ENCODE assay signal across 1 cellular context in the genomic region with DNA sequence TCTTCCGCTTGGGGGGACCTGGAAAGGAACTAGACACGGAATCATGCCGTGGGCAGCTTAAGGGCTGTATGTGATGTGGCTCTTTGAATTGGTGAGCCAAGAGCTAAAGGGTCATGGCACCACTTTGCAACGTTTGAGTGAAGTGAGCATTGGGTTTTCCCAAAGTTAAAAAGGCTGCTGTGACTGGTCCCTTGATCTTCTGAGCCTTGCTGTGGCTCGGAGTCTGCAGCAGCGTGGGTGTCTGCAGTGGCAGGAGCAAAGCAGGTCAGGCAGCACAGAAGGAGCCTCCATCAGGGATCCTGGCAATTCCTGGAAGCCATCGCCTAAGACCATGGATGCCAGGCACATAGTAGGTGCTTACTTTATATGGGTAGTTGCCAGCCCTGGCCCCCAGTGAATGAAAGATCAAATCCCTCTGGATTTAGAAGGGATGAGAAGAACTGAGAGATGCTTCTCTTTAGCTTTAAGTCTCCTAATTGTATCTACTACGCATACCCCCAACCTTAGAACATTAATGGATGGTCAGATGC.
A peak's percentile ranks its signal among the peaks of the same experiment; 100 is the strongest.
TF ChIP-seq lines count a peak whose summit lies in the region.

No MANE protein-coding gene starts in this region.

TF ChIP-seq in GM12878, 131 proteins besides CTCF, POLR2A, EP300 and RAD21:
- TF ChIP-seq SMAD5 (IDR thresholded peaks at IDR 0.05; ENCODE audit: low read depth), result no peak
- 0 out of 2 replicates have a peak, but pooled peaks have one; percentile 48 for TF ChIP-seq DPF2 (IDR thresholded peaks at IDR 0.05)
- no peak for TF ChIP-seq KAT2A (conservative IDR thresholded peaks at IDR 0.05; ENCODE audit: control insufficient read depth, low read depth, low read length)
- no peak for TF ChIP-seq FOXM1 (IDR thresholded peaks at IDR 0.05; ENCODE audit: low read depth, low read length)
- TF ChIP-seq GABPA (IDR thresholded peaks at IDR 0.05; ENCODE audit: low read depth), result no peak
